In the genomic region with DNA sequence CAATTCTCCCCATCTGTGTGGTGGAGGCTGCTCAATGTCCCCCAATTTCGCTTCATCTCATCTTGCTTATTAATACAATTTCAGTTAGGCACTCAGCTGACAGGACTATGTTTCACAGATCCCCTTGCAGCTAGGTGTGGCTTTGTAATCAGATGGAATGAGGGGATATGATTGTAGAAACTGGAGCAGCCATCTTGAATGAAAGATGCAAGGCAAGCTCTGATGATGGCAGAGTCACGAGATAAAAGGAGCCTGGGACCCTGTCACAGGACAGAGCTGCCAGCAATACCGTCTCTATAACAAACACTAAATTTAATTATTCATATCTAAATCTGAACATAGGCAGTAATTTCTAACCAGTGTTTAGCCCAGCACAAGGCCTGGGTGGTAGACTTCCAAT, we compare ENCODE assay signal across 1 cellular context.
TF ChIP-seq lines count a peak whose summit lies in the region.

No MANE protein-coding gene starts in this region.

TF ChIP-seq in GM12878, 131 proteins besides CTCF, POLR2A, EP300 and RAD21:
- TF ChIP-seq, protein P1, sequence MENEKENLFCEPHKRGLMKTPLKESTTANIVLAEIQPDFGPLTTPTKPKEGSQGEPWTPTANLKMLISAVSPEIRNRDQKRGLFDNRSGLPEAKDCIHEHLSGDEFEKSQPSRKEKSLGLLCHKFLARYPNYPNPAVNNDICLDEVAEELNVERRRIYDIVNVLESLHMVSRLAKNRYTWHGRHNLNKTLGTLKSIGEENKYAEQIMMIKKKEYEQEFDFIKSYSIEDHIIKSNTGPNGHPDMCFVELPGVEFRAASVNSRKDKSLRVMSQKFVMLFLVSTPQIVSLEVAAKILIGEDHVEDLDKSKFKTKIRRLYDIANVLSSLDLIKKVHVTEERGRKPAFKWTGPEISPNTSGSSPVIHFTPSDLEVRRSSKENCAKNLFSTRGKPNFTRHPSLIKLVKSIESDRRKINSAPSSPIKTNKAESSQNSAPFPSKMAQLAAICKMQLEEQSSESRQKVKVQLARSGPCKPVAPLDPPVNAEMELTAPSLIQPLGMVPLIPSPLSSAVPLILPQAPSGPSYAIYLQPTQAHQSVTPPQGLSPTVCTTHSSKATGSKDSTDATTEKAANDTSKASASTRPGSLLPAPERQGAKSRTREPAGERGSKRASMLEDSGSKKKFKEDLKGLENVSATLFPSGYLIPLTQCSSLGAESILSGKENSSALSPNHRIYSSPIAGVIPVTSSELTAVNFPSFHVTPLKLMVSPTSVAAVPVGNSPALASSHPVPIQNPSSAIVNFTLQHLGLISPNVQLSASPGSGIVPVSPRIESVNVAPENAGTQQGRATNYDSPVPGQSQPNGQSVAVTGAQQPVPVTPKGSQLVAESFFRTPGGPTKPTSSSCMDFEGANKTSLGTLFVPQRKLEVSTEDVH (IDR thresholded peaks at IDR 0.05; ENCODE audit: low read depth, partially characterized antibody), result no peak
- TF ChIP-seq YY1 (IDR thresholded peaks at IDR 0.05; ENCODE audit: low read depth, low read length), result peak; percentile 43; the same call in 1 of the 2 replicates
